34 cellular contexts compared by ENCODE assay signal in the genomic region with DNA sequence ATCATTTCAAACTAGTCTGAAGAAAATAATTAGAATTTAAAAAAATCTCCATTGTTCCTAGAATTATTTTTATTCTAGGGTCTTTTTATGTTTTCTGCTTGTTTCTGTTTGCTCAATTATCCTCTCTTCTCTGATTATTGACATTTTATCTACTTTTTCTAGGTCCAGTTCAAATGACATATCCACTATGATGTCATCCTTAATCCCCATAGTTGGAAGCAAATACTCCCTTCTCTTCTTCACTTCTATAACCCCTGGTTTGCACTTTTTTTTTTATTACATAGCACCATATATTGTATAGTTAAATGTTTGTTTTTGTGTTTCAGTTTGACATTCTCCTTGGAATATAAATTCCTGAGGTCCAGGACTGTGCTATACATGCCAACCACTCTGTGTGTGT.
"Had no signal": no experiment of that assay in that cellular context is flagged by ENCODE, and none has a peak within 500 bp of the region (broad histone marks: within the 10 kb centered on the region; RNA-seq: fewer than 3 reads in every experiment).

No MANE protein-coding gene starts in this region.

- H3K9me3 Mint-ChIP-seq: activated B cell treated with CpG ODN at 0.5 μM for 24 hours; activated CD4-positive, alpha-beta memory T cell treated with anti-CD3 and anti-CD28 coated beads for 36 hours; activated CD4-positive, alpha-beta T cell treated with anti-CD3 and anti-CD28 coated beads, Interleukin-2, amount 10 ng/mL, durations not matched to agents 7 days and 5 days; activated CD8-positive, alpha-beta T cell treated with anti-CD3 and anti-CD28 coated beads for 36 hours; activated naive CD4-positive, alpha-beta T cell treated with anti-CD3 and anti-CD28 coated beads for 36 hours; activated naive CD4-positive, alpha-beta T cell treated with anti-CD3 and anti-CD28 coated beads, Interleukin-2, amount 50 U/mL, for 72 hours; activated naive CD8-positive, alpha-beta T cell treated with anti-CD3 and anti-CD28 coated beads for 36 hours; activated T-cell treated with anti-CD3 and anti-CD28 coated beads, Interleukin-2, amount 50 U/mL, for 4 hours; activated T-helper 1 cell treated with anti-CD3 and anti-CD28 coated beads, Interleukin-12 subunit alpha, Interleukin-12 subunit beta, Interleukin-2, Interleukin-4 antibody, amounts not matched to agents 30 ng/mL and 10 ng/mL and 1 ng/mL, durations not matched to agents 14 hours and 24 hours and 36 hours; activated T-helper 17 cell treated with anti-CD3 and anti-CD28 coated beads, Interleukin-2, amount 50 U/mL, for 72 hours; T-helper 1 cell treated with Interleukin-12 subunit alpha and Interleukin-12 subunit beta and Interleukin-4 antibody, amounts not matched to agents 30 μg/mL and 1 μg/mL, for 36 hours; T-helper 2 cell treated with Interferon-gamma antibody and Interleukin-4, amounts not matched to agents 5 μg/mL and 100 μg/mL, for 36 hours had no signal

- H3K27ac Mint-ChIP-seq: activated B cell treated with CpG ODN at 0.5 μM for 24 hours; activated CD4-positive, alpha-beta memory T cell treated with anti-CD3 and anti-CD28 coated beads for 36 hours; activated CD4-positive, alpha-beta T cell treated with anti-CD3 and anti-CD28 coated beads, Interleukin-2, amount 10 ng/mL, durations not matched to agents 7 days and 5 days; activated CD8-positive, alpha-beta T cell treated with anti-CD3 and anti-CD28 coated beads for 36 hours; activated naive CD4-positive, alpha-beta T cell treated with anti-CD3 and anti-CD28 coated beads for 36 hours; activated naive CD8-positive, alpha-beta T cell treated with anti-CD3 and anti-CD28 coated beads for 36 hours; activated T-helper 1 cell treated with anti-CD3 and anti-CD28 coated beads, Interleukin-12 subunit alpha, Interleukin-12 subunit beta, Interleukin-2, Interleukin-4 antibody, amounts not matched to agents 30 ng/mL and 10 ng/mL and 1 ng/mL, durations not matched to agents 14 hours and 24 hours and 36 hours; activated T-helper 17 cell treated with anti-CD3 and anti-CD28 coated beads, Interleukin-2, amount 50 U/mL, for 72 hours; T-helper 1 cell treated with Interleukin-12 subunit alpha and Interleukin-12 subunit beta and Interleukin-4 antibody, amounts not matched to agents 30 μg/mL and 1 μg/mL, for 36 hours; T-helper 2 cell treated with Interferon-gamma antibody and Interleukin-4, amounts not matched to agents 5 μg/mL and 100 μg/mL, for 36 hours had no signal

- H3K4me3 Mint-ChIP-seq: activated B cell treated with CpG ODN at 0.5 μM for 24 hours; activated CD4-positive, alpha-beta memory T cell treated with anti-CD3 and anti-CD28 coated beads for 36 hours; activated CD4-positive, alpha-beta T cell treated with anti-CD3 and anti-CD28 coated beads, Interleukin-2, amount 10 ng/mL, durations not matched to agents 7 days and 5 days; activated CD8-positive, alpha-beta T cell treated with anti-CD3 and anti-CD28 coated beads for 36 hours; activated naive CD4-positive, alpha-beta T cell treated with anti-CD3 and anti-CD28 coated beads for 36 hours; activated naive CD8-positive, alpha-beta T cell treated with anti-CD3 and anti-CD28 coated beads for 36 hours; activated T-cell treated with anti-CD3 and anti-CD28 coated beads, Interleukin-2, amount 50 U/mL, for 4 hours; activated T-helper 1 cell treated with anti-CD3 and anti-CD28 coated beads, Interleukin-12 subunit alpha, Interleukin-12 subunit beta, Interleukin-2, Interleukin-4 antibody, amounts not matched to agents 30 ng/mL and 10 ng/mL and 1 ng/mL, durations not matched to agents 14 hours and 24 hours and 36 hours; activated T-helper 17 cell treated with anti-CD3 and anti-CD28 coated beads, Interleukin-2, amount 50 U/mL, for 72 hours; T-helper 1 cell treated with Interleukin-12 subunit alpha and Interleukin-12 subunit beta and Interleukin-4 antibody, amounts not matched to agents 30 μg/mL and 1 μg/mL, for 36 hours; T-helper 2 cell treated with Interferon-gamma antibody and Interleukin-4, amounts not matched to agents 5 μg/mL and 100 μg/mL, for 36 hours had no signal

- H3K27me3 Mint-ChIP-seq: activated B cell treated with CpG ODN at 0.5 μM for 24 hours; activated CD4-positive, alpha-beta memory T cell treated with anti-CD3 and anti-CD28 coated beads for 36 hours; activated CD4-positive, alpha-beta T cell treated with anti-CD3 and anti-CD28 coated beads, Interleukin-2, amount 10 ng/mL, durations not matched to agents 7 days and 5 days; activated CD8-positive, alpha-beta T cell treated with anti-CD3 and anti-CD28 coated beads for 36 hours; activated naive CD8-positive, alpha-beta T cell treated with anti-CD3 and anti-CD28 coated beads for 36 hours; activated T-helper 17 cell treated with anti-CD3 and anti-CD28 coated beads, Interleukin-2, amount 50 U/mL, for 72 hours had no signal

- ATAC-seq: activated CD8-positive, alpha-beta T cell treated with anti-CD3 and anti-CD28 coated beads for 36 hours; activated naive CD4-positive, alpha-beta T cell treated with anti-CD3 and anti-CD28 coated beads, Interleukin-2, amount 50 U/mL, for 72 hours; activated T-cell treated with anti-CD3 and anti-CD28 coated beads, Interleukin-2, amount 50 U/mL, for 4 hours; activated T-helper 17 cell treated with anti-CD3 and anti-CD28 coated beads, Interleukin-2, amount 50 U/mL, for 72 hours; body of pancreas had no signal

- H3K27me3 ChIP-seq: body of pancreas, brain microvascular endothelial cell had no signal

- H3K9me3 ChIP-seq: adrenal gland, body of pancreas, breast epithelium had no signal

- H3K4me1 ChIP-seq: breast epithelium had no signal

- H3K27ac ChIP-seq: adrenal gland, body of pancreas, brain microvascular endothelial cell, breast epithelium, VCaP had no signal

- H3K36me3 ChIP-seq: adrenal gland, brain microvascular endothelial cell, breast epithelium had no signal

- H3K4me1 Mint-ChIP-seq: activated B cell treated with CpG ODN at 0.5 μM for 24 hours had no signal

- H3K4me3 ChIP-seq: adrenal gland, body of pancreas, breast epithelium had no signal

- DNase-seq: activated B cell treated with CpG ODN at 0.5 μM for 24 hours; activated CD4-positive, alpha-beta memory T cell treated with anti-CD3 and anti-CD28 coated beads for 36 hours; activated CD4-positive, alpha-beta T cell treated with anti-CD3 and anti-CD28 coated beads for 48 hours; activated CD4-positive, alpha-beta T cell treated with anti-CD3 and anti-CD28 coated beads, Interleukin-2, amount 10 ng/mL, durations not matched to agents 7 days and 5 days; activated CD4-positive, CD25-positive, alpha-beta regulatory T cell treated with anti-CD3 and anti-CD28 coated beads, Interleukin-2, amount 50 U/mL, for 72 hours; activated CD8-positive, alpha-beta memory T cell treated with anti-CD3 and anti-CD28 coated beads, Interleukin-2, amount 50 U/mL, for 4 hours; activated CD8-positive, alpha-beta T cell treated with anti-CD3 and anti-CD28 coated beads for 36 hours; activated effector memory CD4-positive, alpha-beta T cell treated with Interleukin-2 at 50 U/mL for 16 hours; activated gamma-delta T cell; activated naive CD4-positive, alpha-beta T cell treated with anti-CD3 and anti-CD28 coated beads for 36 hours; activated naive CD4-positive, alpha-beta T cell treated with anti-CD3 and anti-CD28 coated beads, Interleukin-2, amount 50 U/mL, for 16 hours; activated naive CD8-positive, alpha-beta T cell treated with anti-CD3 and anti-CD28 coated beads for 36 hours; activated T-cell treated with anti-CD3 and anti-CD28 coated beads for 4 hours; activated T-cell treated with anti-CD3 and anti-CD28 coated beads, Interleukin-2, amount 50 U/mL, for 1 hour; activated T-cell treated with anti-CD3 and anti-CD28 coated beads, Interleukin-2, amount 50 U/mL, for 4 hours; adrenal gland; amniotic stem cell; aorta; body of pancreas; brain microvascular endothelial cell; central memory CD4-positive, alpha-beta T cell; SW 1271; T-helper 1 cell; T-helper 2 cell; T-helper 9 cell had no signal

- FAIRE-seq: astrocyte, TTC549 had no signal

- H3K36me3 Mint-ChIP-seq: activated CD4-positive, alpha-beta memory T cell treated with anti-CD3 and anti-CD28 coated beads for 36 hours; activated naive CD4-positive, alpha-beta T cell treated with anti-CD3 and anti-CD28 coated beads, Interleukin-2, amount 50 U/mL, for 72 hours; activated naive CD8-positive, alpha-beta T cell treated with anti-CD3 and anti-CD28 coated beads for 36 hours had no signal
